Comparison of ENCODE assay signal across 8 cellular contexts in the genomic region with DNA sequence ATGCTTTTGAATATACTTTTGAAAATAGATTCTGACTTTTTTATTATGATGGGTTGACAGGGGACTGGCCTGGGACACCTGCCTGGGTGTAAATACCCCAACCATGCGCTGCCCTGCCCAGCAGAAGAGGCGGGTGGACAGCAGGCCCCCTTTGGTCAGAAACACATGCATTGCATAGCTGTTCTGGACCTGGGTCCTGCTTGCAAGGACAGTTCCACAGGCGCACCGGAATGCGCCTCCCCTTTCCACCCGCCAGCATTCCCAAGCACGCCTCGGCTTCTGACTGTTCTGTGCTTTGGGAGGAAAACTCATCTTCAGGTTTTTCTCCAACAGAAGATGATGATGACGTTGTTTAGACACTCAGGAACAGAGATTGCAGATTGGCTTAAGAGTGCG. TPM values are rescaled to one million over a fixed set of nuclear protein-coding genes. Genes with fewer than 3 reads are reported as not detected.
DNase-seq lines count a peak whose midpoint lies in the region; TF ChIP-seq lines count a peak whose summit lies in the region.

No MANE protein-coding gene starts in this region.

- peak overlapping the region; percentile 59 for H2AK5ac ChIP-seq in neuronal stem cell (ENCODE audit: low read depth, low read length)

- H3K4me3 Mint-ChIP-seq in chondrocyte (ENCODE audit: unreplicated experiment), result peak overlapping the region; percentile 96

- H3K9me3 Mint-ChIP-seq in chondrocyte (ENCODE audit: low read depth), result no peaks in the 10 kb centered on the region

- peak overlapping the region; percentile 100 for H3K27ac Mint-ChIP-seq in chondrocyte (ENCODE audit: unreplicated experiment)

- no peak for TF ChIP-seq CTCF in chondrocyte (IDR thresholded peaks at IDR 0.05)

- no peaks in the 10 kb centered on the region for H3K27me3 Mint-ChIP-seq in chondrocyte (ENCODE audit: low read depth)

- H4K20me1 ChIP-seq in Karpas-422 (ENCODE audit: insufficient read depth, low read depth, low read length), result no peaks in the 10 kb centered on the region

- H2BK15ac ChIP-seq in neuronal stem cell (ENCODE audit: low read length), result peak overlapping the region; percentile 62

- H3K27me3 ChIP-seq in Karpas-422 (ENCODE audit: low read length) (no peaks in the 10 kb centered on the region), neuronal stem cell (ENCODE audit: control insufficient read depth in 3 of 3, insufficient read depth in 3 of 3, low read depth in 1 of 3, low read length in 3 of 3) (no peaks in the 10 kb centered on the region)

- peaks cover 35% of the 10 kb centered on the region for H3K79me2 ChIP-seq in Karpas-422 (ENCODE audit: low read length)

- no peak overlapping the region for H4K91ac ChIP-seq in neuronal stem cell (ENCODE audit: low read depth, low read length, poor library complexity)

- no peak overlapping the region for H2BK12ac ChIP-seq in neuronal stem cell (ENCODE audit: low read length)

- H3K27ac ChIP-seq in Karpas-422 (ENCODE audit: low read length) (no peak overlapping the region), neuronal stem cell (replicated peaks; ENCODE audit: low read length) (peak overlapping the region; percentile 45)

- peaks cover 13% of the 10 kb centered on the region for H3K4me1 Mint-ChIP-seq in chondrocyte (ENCODE audit: low read depth)

- peak overlapping the region; percentile 81; the same call in 1 of the 2 replicates for H3K4me3 ChIP-seq in Karpas-422 (ENCODE audit: low read length)
- H3K4me3 ChIP-seq in neuronal stem cell (ENCODE audit: low read length in 2 of 2), result peak overlapping the region in 1 of 2 donors; percentile 88

- no peak overlapping the region for H3K14ac ChIP-seq in neuronal stem cell (ENCODE audit: low read length)

- H3K36me3 ChIP-seq in Karpas-422 (ENCODE audit: insufficient read depth, low read length), result peaks cover 15% of the 10 kb centered on the region
- peaks cover 0 to 10% of the 10 kb centered on the region in 2 donors for H3K36me3 ChIP-seq in neuronal stem cell (replicated peaks in 1 of 2; ENCODE audit: control insufficient read depth in 2 of 2, insufficient read depth in 2 of 2, low read length in 2 of 2)

- H3K23ac ChIP-seq in neuronal stem cell (ENCODE audit: low read depth, low read length, poor library complexity), result no peak overlapping the region

- H2BK120ac ChIP-seq in neuronal stem cell (ENCODE audit: low read depth, low read length), result no peak overlapping the region

- no peaks in the 10 kb centered on the region for H3K36me3 Mint-ChIP-seq in chondrocyte (ENCODE audit: low read depth)

- H3K18ac ChIP-seq in neuronal stem cell (ENCODE audit: low read length), result peak overlapping the region; percentile 50

- H4K8ac ChIP-seq in neuronal stem cell (ENCODE audit: low read depth, low read length), result peak overlapping the region; percentile 99

- H3K4me1 ChIP-seq in Karpas-422 (ENCODE audit: low read length), result peaks cover 5% of the 10 kb centered on the region
- H3K4me1 ChIP-seq in neuronal stem cell (ENCODE audit: control insufficient read depth in 2 of 2, insufficient read depth in 1 of 2, low read depth in 1 of 2, low read length in 2 of 2), result peaks cover 4 to 6% of the 10 kb centered on the region in 2 donors

- H2AFZ ChIP-seq in Karpas-422 (ENCODE audit: low read length) (peak overlapping the region; percentile 89), neuronal stem cell (ENCODE audit: low read length) (peak overlapping the region; percentile 95)

- H3K4me2 ChIP-seq in Karpas-422 (ENCODE audit: low read depth, low read length, poor library complexity, severe bottlenecking) (no peak overlapping the region), neuronal stem cell (ENCODE audit: insufficient read depth, low read length, poor library complexity, severe bottlenecking) (no peak overlapping the region)

- H3K9me2 ChIP-seq in Karpas-422 (replicated peaks; ENCODE audit: insufficient read depth, low read length), result no peaks in the 10 kb centered on the region

- H3K4ac ChIP-seq in neuronal stem cell (ENCODE audit: low read length), result no peak overlapping the region

- H3K9ac ChIP-seq in Karpas-422 (ENCODE audit: low read length) (no peak overlapping the region), neuronal stem cell (ENCODE audit: low read depth, low read length, poor library complexity) (no peak overlapping the region)

- H3K9me3 ChIP-seq in Karpas-422 (ENCODE audit: low read length), result peaks cover 12% of the 10 kb centered on the region
- peaks cover 14 to 30% of the 10 kb centered on the region in 2 donors for H3K9me3 ChIP-seq in neuronal stem cell (replicated peaks in 1 of 2; ENCODE audit: control insufficient read depth in 2 of 2, insufficient read depth in 1 of 2, low read depth in 1 of 2, low read length in 2 of 2)

- no peaks in the 10 kb centered on the region for H3K79me1 ChIP-seq in neuronal stem cell (ENCODE audit: low read depth, low read length)

- DNase-seq in D341Med (ENCODE audit: low spot score) (peak; percentile 46), Karpas-422 (no peak), chondrocyte (ENCODE audit: low spot score) (no peak), neuronal stem cell (ENCODE audit: low spot score) (no peak), mucosa of gallbladder (ENCODE audit: low spot score) (no peak), activated gamma-delta T cell treated with Interleukin-2 at 50 U/mL for 16 hours (no peak), 8988T (no peak), retina (no peak)

- no CpG with 5 or more reads among the region's 10 CpGs for WGBS in neuronal stem cell (ENCODE audit: extremely low coverage in 2 of 2, insufficient read length in 2 of 2, insufficient replicate concordance in 1 of 2), 2 donors

- peak overlapping the region; percentile 7 for H2BK5ac ChIP-seq in neuronal stem cell (ENCODE audit: low read length)

RNA-seq across cellular contexts. Expression of gene ZNF678, which starts 0.4 kb away (rescaled TPM):
- total RNA-seq in Karpas-422 (2014; rRNA removed; shearing (Covaris generic); ENCODE audit: low replicate concordance), result 10.0 and 19.6 TPM in 2 replicates
- 4.2 to 6.3 TPM (median 4.6 TPM) in 3 replicates for total RNA-seq in chondrocyte
- 17.7 TPM for polyA plus RNA-seq in neuronal stem cell (2013, experiment 1 of 2)
- 16.0 TPM for polyA plus RNA-seq in neuronal stem cell (2013, experiment 2 of 2)
- 10.8 TPM for total RNA-seq in mucosa of gallbladder
